ENCODE assay signal across 16 cellular contexts in the genomic region with DNA sequence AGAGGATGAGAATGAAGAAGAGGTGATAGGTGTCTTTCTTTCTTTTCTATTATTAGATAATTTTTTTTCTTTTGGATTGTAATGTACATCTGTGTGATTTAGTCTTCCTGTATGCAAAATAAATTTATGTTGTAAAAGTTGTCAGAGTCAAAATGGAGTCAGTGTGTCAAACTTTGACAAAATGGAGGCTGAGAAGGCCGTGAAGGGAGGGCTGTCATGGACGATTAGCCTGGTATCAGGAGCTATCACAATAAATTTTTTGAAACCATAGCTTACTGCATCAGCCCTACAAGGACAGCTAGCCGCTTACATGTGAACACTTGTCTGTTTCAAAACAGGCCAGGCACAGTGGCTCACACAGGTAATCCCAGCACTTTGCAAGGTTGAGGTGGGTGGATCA.
DNase-seq lines count a peak whose midpoint lies in the region; ATAC-seq, FAIRE-seq and TF ChIP-seq lines count a peak whose summit lies in the region.
"Had no signal": no experiment of that assay in that cellular context is flagged by ENCODE, and none has a peak within 500 bp of the region (broad histone marks: within the 10 kb centered on the region; RNA-seq: fewer than 3 reads in every experiment).

No MANE protein-coding gene starts in this region.

- H3K9me3 ChIP-seq in HUES64 (ENCODE audit: insufficient read depth, low read depth, low read length): peaks cover 10% of the 10 kb centered on the region; the same call in 1 of the 2 replicates
- H3K9me3 ChIP-seq in endodermal cell (ENCODE audit: control insufficient read depth, low read length): peaks cover 9% of the 10 kb centered on the region
- no peaks in the 10 kb centered on the region for H3K9me3 ChIP-seq in Peyer's patch

- H3K9me3 Mint-ChIP-seq in GM23338 (peaks cover 4% of the 10 kb centered on the region), endodermal cell (peaks cover 10% of the 10 kb centered on the region)

- no peaks in the 10 kb centered on the region for H3K79me2 ChIP-seq in GM23338 (replicated peaks; ENCODE audit: insufficient read depth)

- no peak overlapping the region for H2AFZ ChIP-seq in GM23338

- ATAC-seq in GM23338 (no peak), HG02970 (IDR thresholded peaks at IDR 0.05; ENCODE audit: low FRiP score, unreplicated experiment) (no peak)

- H3K27ac ChIP-seq in GM23338 (ENCODE audit: low read depth): no peak overlapping the region
- peak overlapping the region; percentile 10; the same call in 1 of the 2 replicates for H3K27ac ChIP-seq in HUES64 (ENCODE audit: low read depth, low read length)
- H3K27ac ChIP-seq in endodermal cell (ENCODE audit: low read depth, low read length): no peak overlapping the region
- H3K27ac ChIP-seq in Peyer's patch: no peak overlapping the region

- H3K9ac ChIP-seq in HUES64 (ENCODE audit: low read depth, low read length) (no peak overlapping the region), endodermal cell (ENCODE audit: extremely low read depth, low read length, poor library complexity, severe bottlenecking) (no peak overlapping the region)

- DNase-seq in GM23338 (ENCODE audit: low spot score): no peak
- no peak for DNase-seq in frontal cortex (ENCODE audit: low spot score in 2 of 2)
- DNase-seq in endodermal cell: no peak
- no peak for DNase-seq in Peyer's patch
- DNase-seq: C1 segment of cervical spinal cord; Calu3; CD4-positive, alpha-beta memory T cell; COR-L47; DMS53; DMS79 treated with DMSO at 0.1 percent for 48 hours; GF-D8; GOT3; HCEC 1CT had no signal

- no peak for TF ChIP-seq POLR2A in Peyer's patch (IDR thresholded peaks at IDR 0.05)

- no peak overlapping the region for H3K4me3 ChIP-seq in GM23338
- no peak overlapping the region for H3K4me3 ChIP-seq in HUES64 (ENCODE audit: low read length)
- H3K4me3 ChIP-seq in endodermal cell (ENCODE audit: low read length): no peak overlapping the region
- H3K4me3 ChIP-seq in Peyer's patch: no peak overlapping the region

- no peaks in the 10 kb centered on the region for H4K20me1 ChIP-seq in GM23338 (replicated peaks; ENCODE audit: insufficient read depth)

- no peaks in the 10 kb centered on the region for H3K9me2 ChIP-seq in GM23338 (ENCODE audit: insufficient read depth)

- peak; percentile 34 for FAIRE-seq in frontal cortex (lab: Jason Lieb, UNC)
- FAIRE-seq: GM19239 had no signal

- H3K27me3 Mint-ChIP-seq in GM23338 (ENCODE audit: insufficient read depth, low read depth, poor library complexity) (no peaks in the 10 kb centered on the region), endodermal cell (ENCODE audit: insufficient read depth) (peaks cover 2% of the 10 kb centered on the region)
- H3K27me3 Mint-ChIP-seq: CD4-positive, alpha-beta memory T cell had no signal

- H3K36me3 ChIP-seq in GM23338 (ENCODE audit: insufficient read depth) (no peaks in the 10 kb centered on the region), HUES64 (ENCODE audit: insufficient read depth, low read length) (no peaks in the 10 kb centered on the region), endodermal cell (ENCODE audit: control insufficient read depth, insufficient read depth, low read length) (peaks cover 6% of the 10 kb centered on the region), Peyer's patch (peaks cover 0 to 4% (median 0%) of the 10 kb centered on the region in 3 donors)

- peak overlapping the region; percentile 36; the same call in 1 of the 2 replicates for H3K4me2 ChIP-seq in GM23338

- H3K27me3 ChIP-seq in GM23338 (ENCODE audit: insufficient read depth) (no peaks in the 10 kb centered on the region), HUES64 (ENCODE audit: insufficient read depth, low read length) (no peaks in the 10 kb centered on the region), endodermal cell (ENCODE audit: control insufficient read depth, insufficient read depth, low read length, poor library complexity, severe bottlenecking) (no peaks in the 10 kb centered on the region), Peyer's patch (no peaks in the 10 kb centered on the region)

- no peak overlapping the region; the same call in 1 of the 2 replicates for H3K27ac Mint-ChIP-seq in GM23338
- H3K27ac Mint-ChIP-seq in endodermal cell: no peak overlapping the region

- TF ChIP-seq CTCF in GM23338 (conservative IDR thresholded peaks at IDR 0.05; ENCODE audit: low read depth in 2 of 2) (no peak), endodermal cell (conservative IDR thresholded peaks at IDR 0.05) (no peak), Peyer's patch (IDR thresholded peaks at IDR 0.05) (no peak)

- peaks cover 18% of the 10 kb centered on the region for H3K4me1 ChIP-seq in GM23338 (ENCODE audit: insufficient read depth)
- peaks cover 20% of the 10 kb centered on the region for H3K4me1 ChIP-seq in HUES64 (ENCODE audit: insufficient read depth, low read length)
- no peaks in the 10 kb centered on the region for H3K4me1 ChIP-seq in endodermal cell (ENCODE audit: control insufficient read depth, insufficient read depth, low read length)
- no peaks in the 10 kb centered on the region for H3K4me1 ChIP-seq in Peyer's patch

- 93% methylated on average over 3 of the region's 3 CpGs for whole genome bisulfite sequencing in HUES64
- WGBS in endodermal cell (ENCODE audit: insufficient coverage in 1 of 2, insufficient read length in 1 of 2), 2 experiments: 82 to 94% methylated on average over 3 of the region's 3 CpGs

- peaks cover 4% of the 10 kb centered on the region; the same call in 1 of the 3 replicates for H3K36me3 Mint-ChIP-seq in GM23338 (ENCODE audit: low read depth)
- peaks cover 10% of the 10 kb centered on the region for H3K36me3 Mint-ChIP-seq in endodermal cell (ENCODE audit: low read depth)

- H3K4me1 Mint-ChIP-seq in GM23338 (peaks cover 34% of the 10 kb centered on the region), endodermal cell (peaks cover 16% of the 10 kb centered on the region)

- H3K4me3 Mint-ChIP-seq in GM23338 (no peak overlapping the region; the same call in 2 of the 3 replicates), endodermal cell (no peak overlapping the region)
- H3K4me3 Mint-ChIP-seq: CD4-positive, alpha-beta memory T cell had no signal

- no peaks in the 10 kb centered on the region for H3F3A ChIP-seq in GM23338 (replicated peaks; ENCODE audit: low read depth)

TF ChIP-seq in GM23338, 12 proteins besides CTCF, POLR2A, EP300 and RAD21:
- TF ChIP-seq EZH2phosphoT487 (IDR thresholded peaks at IDR 0.05; ENCODE audit: unreplicated experiment) (no peak), CREB1 (CRISPR knock-in tag; IDR thresholded peaks at IDR 0.05; ENCODE audit: low read depth) (no peak), POLR2AphosphoS5 (IDR thresholded peaks at IDR 0.05; ENCODE audit: low read depth) (no peak), ZNF114 (CRISPR knock-in tag; IDR thresholded peaks at IDR 0.05) (no peak), EZH2 (IDR thresholded peaks at IDR 0.05; ENCODE audit: low read depth, unreplicated experiment) (no peak), JUNB (IDR thresholded peaks at IDR 0.05; ENCODE audit: unreplicated experiment) (no peak)
